In genomic region chr5:2332521-2332920, GRCh38 we compare ENCODE assay signal across 21 cellular contexts.
DNase-seq lines count a peak whose midpoint lies in the region; ATAC-seq, FAIRE-seq and TF ChIP-seq lines count a peak whose summit lies in the region.
"Had no signal": no experiment of that assay in that cellular context is flagged by ENCODE, and none has a peak within 500 bp of the region (broad histone marks: within the 10 kb centered on the region; RNA-seq: fewer than 3 reads in every experiment).

No MANE protein-coding gene starts in this region.

- no peaks in the 10 kb centered on the region for H3K9me3 Mint-ChIP-seq in progenitor cell of endocrine pancreas (ENCODE audit: low read depth)

- TF ChIP-seq EP300 in HepG2 (IDR thresholded peaks at IDR 0.05; ENCODE audit: low read depth in 2 of 2, low read length in 2 of 2): no peak
- TF ChIP-seq EP300 in HepG2 (CRISPR knock-in tag; IDR thresholded peaks at IDR 0.05; ENCODE audit: borderline replicate concordance): no peak
- TF ChIP-seq EP300 in esophagus muscularis mucosa (IDR thresholded peaks at IDR 0.05): no peak

- no peak overlapping the region for H3K27ac ChIP-seq in HepG2 (ENCODE audit: extremely low read length, insufficient read depth, low read length)
- H3K27ac ChIP-seq in right lobe of liver: no peak overlapping the region
- H3K27ac ChIP-seq in esophagus muscularis mucosa (replicated peaks in 1 of 4): no peak overlapping the region
- H3K27ac ChIP-seq: BLaER1, C4-2B, GM23248 had no signal

- H3K9ac ChIP-seq in HepG2 (ENCODE audit: insufficient read depth, low read depth, low read length): no peak overlapping the region
- H3K9ac ChIP-seq: BLaER1, GM23248 had no signal

- POLR2A ChIA-PET in HepG2 (lab: Yijun Ruan, JAX): no interaction called here

- H3K4me3 Mint-ChIP-seq in progenitor cell of endocrine pancreas (ENCODE audit: low read depth): no peak overlapping the region
- H3K4me3 Mint-ChIP-seq: B cell; CD4-positive, CD25-positive, alpha-beta regulatory T cell; CD8-positive, alpha-beta T cell; HFFc6 had no signal

- ATAC-seq in HepG2 (no peak), right lobe of liver (no peak), HG03159 (IDR thresholded peaks at IDR 0.05; ENCODE audit: unreplicated experiment) (no peak)
- ATAC-seq: CD8-positive, alpha-beta T cell had no signal

- H3K79me2 ChIP-seq in HepG2 (ENCODE audit: insufficient read depth, low read length): no peaks in the 10 kb centered on the region

- in situ Hi-C loops in HepG2 (cut with HindIII; ENCODE audit: extremely low pct_ligation_motif_present, low pct_unique_long_range_greater_than_20kb): no loop called here

- no TSS peak for BruUV-seq in HepG2 (replicated peaks; lab: Mats Ljungman, UMichigan)

- DNase-seq in HepG2 (ENCODE audit: low spot score) (no peak), right lobe of liver (no peak), HTR-8/SVneo (ENCODE audit: insufficient read length, low spot score) (no peak), esophagus muscularis mucosa (ENCODE audit: extremely low spot score) (peak; percentile 82), urothelium cell line (ENCODE audit: low spot score) (no peak), progenitor cell of endocrine pancreas (ENCODE audit: low spot score, unreplicated experiment) (no peak)
- DNase-seq: Caco-2; CD4-positive, CD25-positive, alpha-beta regulatory T cell; CD8-positive, alpha-beta T cell; DMS153; DND-41; GM23248; HFFc6 had no signal

- H3K4me3 ChIP-seq in HepG2 (replicated peaks in 1 of 3; ENCODE audit: insufficient read depth in 1 of 3, low read depth in 2 of 3, low read length in 3 of 3): no peak overlapping the region
- no peak overlapping the region for H3K4me3 ChIP-seq in right lobe of liver
- H3K4me3 ChIP-seq in esophagus muscularis mucosa: no peak overlapping the region
- H3K4me3 ChIP-seq: BLaER1, GM23248, HAP-1 had no signal

- peaks cover 19% of the 10 kb centered on the region for H3K4me1 Mint-ChIP-seq in progenitor cell of endocrine pancreas (ENCODE audit: low read depth)
- H3K4me1 Mint-ChIP-seq: B cell; CD4-positive, CD25-positive, alpha-beta regulatory T cell had no signal

- intact Hi-C loops in HepG2 (cut with micrococcal nuclease; ENCODE audit: unreplicated experiment) (no loop called here), right lobe of liver (cut with DNase I) (no loop called here), esophagus muscularis mucosa (cut with DNase I) (no loop called here)

- TF ChIP-seq CTCF in HepG2 (CRISPR knock-in tag; IDR thresholded peaks at IDR 0.05) (no peak), right lobe of liver (IDR thresholded peaks at IDR 0.05) (no peak), esophagus muscularis mucosa (IDR thresholded peaks at IDR 0.05) (no peak), progenitor cell of endocrine pancreas (IDR thresholded peaks at IDR 0.05; ENCODE audit: unreplicated experiment) (no peak)

- no peak for TF ChIP-seq RAD21 in HepG2 (CRISPR knock-in tag; IDR thresholded peaks at IDR 0.05)

- CTCF ChIA-PET in HepG2 (lab: Yijun Ruan, JAX; ENCODE audit: low intra/inter-chr PET ratio, low total read pairs): no interaction called here

- H3K9me3 ChIP-seq in HepG2 (ENCODE audit: low read length): no peaks in the 10 kb centered on the region
- H3K9me3 ChIP-seq in right lobe of liver: no peaks in the 10 kb centered on the region
- H3K9me3 ChIP-seq in esophagus muscularis mucosa: no peaks in the 10 kb centered on the region
- H3K9me3 ChIP-seq: BLaER1, Caco-2, HAP-1 had no signal

- H3K36me3 Mint-ChIP-seq in progenitor cell of endocrine pancreas (ENCODE audit: insufficient read depth): no peaks in the 10 kb centered on the region
- H3K36me3 Mint-ChIP-seq: CD4-positive, CD25-positive, alpha-beta regulatory T cell; CD8-positive, alpha-beta T cell had no signal

- no peaks in the 10 kb centered on the region for H3K4me1 ChIP-seq in HepG2 (ENCODE audit: insufficient read depth, low read length)
- no peaks in the 10 kb centered on the region for H3K4me1 ChIP-seq in right lobe of liver
- H3K4me1 ChIP-seq in esophagus muscularis mucosa: no peaks in the 10 kb centered on the region
- H3K4me1 ChIP-seq: Caco-2, HAP-1 had no signal

- 0% methylated on average over 1 of the region's 6 CpGs for WGBS in HepG2 (ENCODE audit: low lambda C conversion rate)
- WGBS in right lobe of liver (ENCODE audit: insufficient coverage, low coverage, low lambda C conversion rate, missing lambda C conversion rate): 34% methylated on average over 2 of the region's 6 CpGs
- 64% methylated on average over 5 of the region's 6 CpGs for WGBS in esophagus muscularis mucosa

- H4K20me1 ChIP-seq in HepG2 (ENCODE audit: insufficient read depth, low read length): no peaks in the 10 kb centered on the region
- H4K20me1 ChIP-seq: BLaER1 had no signal

- no peak overlapping the region for H3K27ac Mint-ChIP-seq in progenitor cell of endocrine pancreas
- H3K27ac Mint-ChIP-seq: B cell; CD4-positive, CD25-positive, alpha-beta regulatory T cell; CD8-positive, alpha-beta T cell; HFFc6 had no signal

- FAIRE-seq in HepG2 (lab: Jason Lieb, UNC) (no peak), HTR-8/SVneo (lab: Jason Lieb, UNC) (peak; percentile 98), urothelium cell line (lab: Jason Lieb, UNC) (peak; percentile 99)
- FAIRE-seq: G401.6, GM12892, GM19239 had no signal

- H3K4me2 ChIP-seq in HepG2 (ENCODE audit: low read depth, low read length): no peak overlapping the region
- H3K4me2 ChIP-seq: BLaER1 had no signal

- H2AFZ ChIP-seq in HepG2 (ENCODE audit: low read length): no peak overlapping the region
- H2AFZ ChIP-seq: GM23248 had no signal

- H3K36me3 ChIP-seq in HepG2 (replicated peaks in 1 of 2; ENCODE audit: control insufficient read depth in 1 of 2, insufficient read depth in 2 of 2, low read length in 2 of 2) (no peaks in the 10 kb centered on the region), right lobe of liver (no peaks in the 10 kb centered on the region), esophagus muscularis mucosa (no peaks in the 10 kb centered on the region)
- H3K36me3 ChIP-seq: BLaER1, HAP-1 had no signal

- no peak for TF ChIP-seq POLR2A in HepG2 (IDR thresholded peaks at IDR 0.05; ENCODE audit: insufficient read depth in 1 of 2, low read depth in 2 of 2, low read length in 2 of 2)
- TF ChIP-seq POLR2A in right lobe of liver (IDR thresholded peaks at IDR 0.05): no peak
- TF ChIP-seq POLR2A in esophagus muscularis mucosa (IDR thresholded peaks at IDR 0.05; ENCODE audit: low read depth): no peak

- H3K27me3 Mint-ChIP-seq in progenitor cell of endocrine pancreas: peaks cover 44% of the 10 kb centered on the region
- H3K27me3 Mint-ChIP-seq: B cell; CD4-positive, CD25-positive, alpha-beta regulatory T cell had no signal

- H3K27me3 ChIP-seq in HepG2 (ENCODE audit: control insufficient read depth in 1 of 2, insufficient read depth in 2 of 2, low read length in 2 of 2) (peaks cover 0 to under 1% of the 10 kb centered on the region in 2 experiments; a peak in 4 of 5 replicates), right lobe of liver (no peaks in the 10 kb centered on the region), esophagus muscularis mucosa (peaks cover 0 to 21% (median 0%) of the 10 kb centered on the region in 4 donors)
- H3K27me3 ChIP-seq: BLaER1 had no signal

TF ChIP-seq in HepG2, 621 proteins besides CTCF, POLR2A, EP300 and RAD21 (continues in another document):
- TF ChIP-seq FUBP1 (CRISPR knock-in tag; IDR thresholded peaks at IDR 0.05; ENCODE audit: borderline replicate concordance) (no peak), MNT (IDR thresholded peaks at IDR 0.05) (peak; percentile 93), ZNF737 (CRISPR knock-in tag; IDR thresholded peaks at IDR 0.05; ENCODE audit: borderline replicate concordance) (no peak), MEIS2 (CRISPR knock-in tag; IDR thresholded peaks at IDR 0.05) (no peak), SKIL (CRISPR knock-in tag; IDR thresholded peaks at IDR 0.05; ENCODE audit: borderline replicate concordance) (0 out of 2 replicates have a peak, but pooled peaks have one; percentile 18), GATA4 (IDR thresholded peaks at IDR 0.05; ENCODE audit: borderline replicate concordance, low read depth) (no peak)
